In genomic region chr3:51434746-51435323, GRCh38 we compare ENCODE assay signal across 8 cellular contexts. TPM values are rescaled to one million over a fixed set of nuclear protein-coding genes. Genes with fewer than 3 reads are reported as not detected.
DNase-seq lines count a peak whose midpoint lies in the region; ATAC-seq and TF ChIP-seq lines count a peak whose summit lies in the region.

No MANE protein-coding gene starts in this region.

- H3K36me3 ChIP-seq in left ventricle myocardium inferior: peaks cover 59% of the 10 kb centered on the region

- no TSS peak for BruUV-seq in Calu3 (replicated peaks; lab: Mats Ljungman, UMichigan)

- no peak overlapping the region for H3K4me3 Mint-ChIP-seq in Calu3 (ENCODE audit: low read depth, unreplicated experiment)
- no peak overlapping the region for H3K4me3 Mint-ChIP-seq in activated naive CD4-positive, alpha-beta T cell treated with anti-CD3 and anti-CD28 coated beads, Interleukin-2, amount 50 U/mL, for 24 hours

- H3K9me3 ChIP-seq in left ventricle myocardium inferior (replicated peaks): no peaks in the 10 kb centered on the region

- CTCF ChIA-PET in Calu3 (lab: Charles Lee): interaction anchor here (0.6 to 1.4 kb wide), 4 partner anchors 9 to 65 kb away, joined by 3 to 4 read pairs (median 3); partner anchors contain the start of gene DCAF1

- no peak overlapping the region for H3K4me3 ChIP-seq in HFF-Myc (replicated peaks; ENCODE audit: low read depth, low read length)
- H3K4me3 ChIP-seq in left ventricle myocardium inferior: no peak overlapping the region
- no peak overlapping the region for H3K4me3 ChIP-seq in skeletal muscle cell (ENCODE audit: low read depth, low read length)

- ATAC-seq in HG03280 (IDR thresholded peaks at IDR 0.05; ENCODE audit: unreplicated experiment): no peak

- no peaks in the 10 kb centered on the region for H3K9me3 Mint-ChIP-seq in Calu3 (ENCODE audit: low read depth, unreplicated experiment)
- no peaks in the 10 kb centered on the region for H3K9me3 Mint-ChIP-seq in activated naive CD4-positive, alpha-beta T cell treated with anti-CD3 and anti-CD28 coated beads, Interleukin-2, amount 50 U/mL, for 24 hours

- peaks cover 6% of the 10 kb centered on the region for H3K4me1 ChIP-seq in left ventricle myocardium inferior

- H3K27ac Mint-ChIP-seq in Calu3 (ENCODE audit: unreplicated experiment): no peak overlapping the region
- peak overlapping the region; percentile 31 for H3K27ac Mint-ChIP-seq in activated naive CD4-positive, alpha-beta T cell treated with anti-CD3 and anti-CD28 coated beads, Interleukin-2, amount 50 U/mL, for 24 hours

- intact Hi-C loops in Calu3 (cut with micrococcal nuclease; ENCODE audit: unreplicated experiment): no loop called here
- intact Hi-C loops in left ventricle myocardium inferior (cut with micrococcal nuclease): no loop called here

- H3K36me3 Mint-ChIP-seq in Calu3 (ENCODE audit: insufficient read depth, unreplicated experiment): peaks cover 25% of the 10 kb centered on the region
- H3K36me3 Mint-ChIP-seq in activated naive CD4-positive, alpha-beta T cell treated with anti-CD3 and anti-CD28 coated beads, Interleukin-2, amount 50 U/mL, for 24 hours: peaks cover 12% of the 10 kb centered on the region

- H3K27me3 ChIP-seq in left ventricle myocardium inferior (ENCODE audit: low read depth): no peaks in the 10 kb centered on the region

- DNase-seq in Calu3: peak; percentile 30
- DNase-seq in HFF-Myc (ENCODE audit: extremely low read depth, low read depth): peak; percentile 12
- DNase-seq in NOMO-1 treated with dmso at 0.1 percent for 144 hours (lab: John Stamatoyannopoulos, UW; ENCODE audit: unreplicated experiment): peak; percentile 8
- no peak for DNase-seq in left ventricle myocardium inferior
- DNase-seq in skeletal muscle cell (ENCODE audit: low read depth): peak; percentile 10
- DNase-seq in ureter (ENCODE audit: low spot score): no peak

- TF ChIP-seq CTCF in Calu3 (IDR thresholded peaks at IDR 0.05; ENCODE audit: unreplicated experiment) (peak; percentile 30), HFF-Myc (IDR thresholded peaks at IDR 0.05; ENCODE audit: low read depth, low read length, missing control alignments) (peak; percentile 77), left ventricle myocardium inferior (IDR thresholded peaks at IDR 0.05; ENCODE audit: borderline replicate concordance) (peak; percentile 70)

- H3K4me1 Mint-ChIP-seq in Calu3 (ENCODE audit: low read depth, unreplicated experiment): no peaks in the 10 kb centered on the region
- H3K4me1 Mint-ChIP-seq in activated naive CD4-positive, alpha-beta T cell treated with anti-CD3 and anti-CD28 coated beads, Interleukin-2, amount 50 U/mL, for 24 hours: peaks cover 10% of the 10 kb centered on the region

- no peaks in the 10 kb centered on the region for H3K27me3 Mint-ChIP-seq in Calu3 (ENCODE audit: unreplicated experiment)
- no peaks in the 10 kb centered on the region for H3K27me3 Mint-ChIP-seq in activated naive CD4-positive, alpha-beta T cell treated with anti-CD3 and anti-CD28 coated beads, Interleukin-2, amount 50 U/mL, for 24 hours

- H3K27ac ChIP-seq in left ventricle myocardium inferior (replicated peaks): no peak overlapping the region

RNA-seq across cellular contexts. Expression of gene RBM15B, which starts 43.8 kb away (rescaled TPM):
- total RNA-seq in Calu3 (2022) (40.6 and 43.8 TPM in 2 replicates), left ventricle myocardium inferior (12.5 TPM), ureter (34.3 TPM)

RNA-seq across cellular contexts. Expression of gene MANF, which starts 49.7 kb away (rescaled TPM):
- total RNA-seq in Calu3 (2022) (140 and 176 TPM in 2 replicates), left ventricle myocardium inferior (48.5 TPM), ureter (90.4 TPM)

Comparison
In these comparisons a context has a peak if more than half of its experiments do, and no peak if none do; other contexts are left out.
1. DNase-seq: peak in Calu3 (single experiment), HFF-Myc (single experiment), NOMO-1 treated with dmso at 0.1 percent for 144 hours (single experiment) and skeletal muscle cell (single experiment); none in left ventricle myocardium inferior (single experiment) and ureter (single experiment).
2. Peak in every context shown above with its lines, with median percentiles within 50 percentile points of each other: CTCF ChIP-seq.